1 cellular context compared by ENCODE assay signal in genomic region chr1:91857557-91858239, GRCh38.
TF ChIP-seq lines count a peak whose summit lies in the region.

No MANE protein-coding gene starts in this region.

TF ChIP-seq in HepG2, 621 proteins besides CTCF, POLR2A, EP300 and RAD21 (continued from another document):
- no peak for TF ChIP-seq ZNF687 (CRISPR knock-in tag; IDR thresholded peaks at IDR 0.05)
- TF ChIP-seq ZMYM3 (CRISPR knock-in tag; IDR thresholded peaks at IDR 0.05): no peak
- TF ChIP-seq KDM6A (CRISPR knock-in tag; IDR thresholded peaks at IDR 0.05; ENCODE audit: low read depth): no peak
